ENCODE assay signal across 19 cellular contexts in genomic region chr1:25715888-25716287, GRCh38.
DNase-seq lines count a peak whose midpoint lies in the region; TF ChIP-seq lines count a peak whose summit lies in the region.
"Had no signal": no experiment of that assay in that cellular context is flagged by ENCODE, and none has a peak within 500 bp of the region (broad histone marks: within the 10 kb centered on the region; RNA-seq: fewer than 3 reads in every experiment).

No MANE protein-coding gene starts in this region.

- in situ Hi-C loops in G401 (cut with HindIII; ENCODE audit: low sequenced_read_pairs), result no loop called here

- DNase-seq in DMS53 (lab: John Stamatoyannopoulos, UW) (peak; percentile 19), DMS53 treated with DMSO at 0.1 percent for 48 hours (lab: John Stamatoyannopoulos, UW; ENCODE audit: unreplicated experiment) (no peak), DMS 273 (lab: John Stamatoyannopoulos, UW; ENCODE audit: unreplicated experiment) (peak; percentile 80), NB4 (ENCODE audit: low read depth) (peak; percentile 40), choroid plexus epithelial cell (ENCODE audit: low read depth) (peak; percentile 36), HK-2 (ENCODE audit: unreplicated experiment) (no peak), G401 (ENCODE audit: low spot score) (no peak)
- DNase-seq in activated CD4-positive, CD25-positive, alpha-beta regulatory T cell treated with anti-CD3 and anti-CD28 coated beads, Interleukin-2, amount 50 U/mL, for 72 hours, result no peak
- DNase-seq: activated naive CD4-positive, alpha-beta T cell treated with Interleukin-2 at 50 U/mL for 16 hours; BE2C; Calu3; GF-D8; Karpas-422; left cardiac atrium; NCI-H1436; NCI-H226; stimulated activated CD4-positive, alpha-beta T cell treated with anti-CD3 and anti-CD28 coated beads, Interleukin-4, amount 100 ng/mL, for 1 hour; stomach had no signal

- no peak for TF ChIP-seq CTCF in NB4 (IDR thresholded peaks at IDR 0.05; ENCODE audit: low read depth, low read length)
- TF ChIP-seq CTCF in choroid plexus epithelial cell (conservative IDR thresholded peaks at IDR 0.05; ENCODE audit: low read depth, low read length), result no peak

- TF ChIP-seq POLR2A in NB4 (IDR thresholded peaks at IDR 0.05; ENCODE audit: extremely low read depth, insufficient read length), result no peak

- H3K4me3 ChIP-seq in NB4 (ENCODE audit: low read depth, low read length), result no peak overlapping the region
- no peak overlapping the region for H3K4me3 ChIP-seq in choroid plexus epithelial cell (ENCODE audit: low read depth, low read length)
- H3K4me3 ChIP-seq: smooth muscle cell, stomach had no signal

Comparison
In these comparisons a context has a peak if more than half of its experiments do, and no peak if none do; other contexts are left out.
1. DNase-seq: peak in DMS53 (single experiment), DMS 273 (single experiment), NB4 (single experiment) and choroid plexus epithelial cell (single experiment); none in DMS53 treated with DMSO at 0.1 percent for 48 hours (single experiment), activated CD4-positive, CD25-positive, alpha-beta regulatory T cell treated with anti-CD3 and anti-CD28 coated beads, Interleukin-2, amount 50 U/mL, for 72 hours (single experiment), HK-2 (single experiment) and G401 (single experiment).